8 cellular contexts compared by ENCODE assay signal in the genomic region with DNA sequence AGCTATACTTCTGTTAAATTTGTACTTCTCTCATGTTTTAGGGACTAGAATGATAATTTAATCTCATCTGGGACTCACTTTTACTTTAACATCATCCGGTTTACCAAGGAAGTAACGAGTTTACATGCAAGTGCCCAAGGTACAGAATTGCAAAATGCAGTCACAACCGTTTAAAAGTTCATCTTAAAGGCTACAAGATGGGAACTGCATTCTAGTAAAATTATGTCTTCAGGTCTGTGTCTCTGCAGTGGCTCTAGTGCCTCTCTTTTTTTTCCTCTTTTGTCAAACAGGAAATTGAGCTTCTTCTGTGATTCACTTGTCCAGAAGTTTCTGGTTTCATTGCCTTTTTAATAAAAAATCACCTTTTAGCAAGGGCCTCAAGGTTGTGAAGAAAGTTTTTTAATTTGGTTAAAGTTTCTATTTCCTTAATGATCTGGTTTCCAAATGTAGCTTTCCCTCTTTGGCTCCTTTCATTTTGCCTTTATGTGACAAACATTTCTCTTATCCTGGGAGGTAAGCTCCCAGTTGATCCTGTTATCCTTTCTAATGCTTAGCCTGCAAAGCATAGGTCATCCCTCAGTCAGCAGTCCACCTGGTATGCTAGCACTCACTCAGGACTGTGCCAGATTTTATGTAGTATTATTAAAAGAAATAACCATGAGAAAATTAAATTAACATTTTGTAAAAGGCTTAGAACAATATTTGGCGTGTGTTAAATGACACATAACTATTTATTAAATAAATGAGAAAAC. TPM values are rescaled to one million over a fixed set of nuclear protein-coding genes. Genes with fewer than 3 reads are reported as not detected.
DNase-seq lines count a peak whose midpoint lies in the region; ATAC-seq and TF ChIP-seq lines count a peak whose summit lies in the region.

No MANE protein-coding gene starts in this region.

- H3K4me3 Mint-ChIP-seq in CD4-positive, alpha-beta memory T cell = peak overlapping the region; percentile 88 to 98 (median 96)

- H3K4me1 ChIP-seq in CD4-positive, alpha-beta memory T cell (ENCODE audit: insufficient read depth, low read length) = peaks cover 59% of the 10 kb centered on the region
- H3K4me1 ChIP-seq in breast epithelium (no peaks in the 10 kb centered on the region), muscle layer of duodenum (ENCODE audit: control insufficient read depth in 1 of 2, insufficient read depth in 2 of 2, low read length in 2 of 2) (peaks cover 9 to 44% of the 10 kb centered on the region in 2 donors)

- H3K27me3 Mint-ChIP-seq in CD4-positive, alpha-beta memory T cell = no peaks in the 10 kb centered on the region

- CTCF ChIA-PET in CD4-positive, alpha-beta memory T cell (lab: Charles Lee; ENCODE audit: partially characterized antibody) = interaction anchor here (1.2 to 3.3 kb wide), 4 partner anchors 10 to 132 kb away, joined by 3 to 27 read pairs (median 7); a partner anchor contains a TSS

- no peaks in the 10 kb centered on the region for H3K9me3 ChIP-seq in CD4-positive, alpha-beta memory T cell (ENCODE audit: control insufficient read depth in 1 of 2, low read length in 2 of 2)
- H3K9me3 ChIP-seq in breast epithelium (no peaks in the 10 kb centered on the region), muscle layer of duodenum (ENCODE audit: control insufficient read depth in 1 of 2, low read length in 2 of 2) (no peaks in the 10 kb centered on the region)

- TF ChIP-seq CTCF in breast epithelium (IDR thresholded peaks at IDR 0.05) = no peak

- peaks cover 7 to 31% of the 10 kb centered on the region in 2 donors for H3K36me3 Mint-ChIP-seq in CD4-positive, alpha-beta memory T cell

- H3K27ac Mint-ChIP-seq in CD4-positive, alpha-beta memory T cell = peak overlapping the region; percentile 94 to 99 (median 98)

- no peaks in the 10 kb centered on the region for H3K27me3 ChIP-seq in CD4-positive, alpha-beta memory T cell (ENCODE audit: insufficient read depth, low read length)
- H3K27me3 ChIP-seq in breast epithelium = no peaks in the 10 kb centered on the region
- no peaks in the 10 kb centered on the region for H3K27me3 ChIP-seq in muscle layer of duodenum (ENCODE audit: low read depth, low read length)

- peaks cover 0 to 5% (median 0%) of the 10 kb centered on the region in 8 donors for H3K9me3 Mint-ChIP-seq in CD4-positive, alpha-beta memory T cell

- H3K4me3 ChIP-seq in CD4-positive, alpha-beta memory T cell (ENCODE audit: low read length in 2 of 2) = peak overlapping the region; percentile 62 to 94
- peak overlapping the region; percentile 82 to 94 (median 86) for H3K4me3 ChIP-seq in breast epithelium
- peak overlapping the region; percentile 63 to 95 for H3K4me3 ChIP-seq in muscle layer of duodenum (ENCODE audit: low read depth in 1 of 2, low read length in 2 of 2)

- no peaks in the 10 kb centered on the region for H3K36me3 ChIP-seq in CD4-positive, alpha-beta memory T cell (ENCODE audit: insufficient read depth, low read length)
- H3K36me3 ChIP-seq in breast epithelium (no peaks in the 10 kb centered on the region), muscle layer of duodenum (ENCODE audit: control insufficient read depth in 1 of 2, insufficient read depth in 2 of 2, low read length in 2 of 2) (peaks cover 0 to 15% of the 10 kb centered on the region in 2 donors)

- peak in 1 of 5 donors; percentile 28 for DNase-seq in CD4-positive, alpha-beta memory T cell
- DNase-seq in M059J (ENCODE audit: low read depth) (peak; percentile 24), breast epithelium (ENCODE audit: low spot score in 2 of 2) (no peak), UCSD-AML1 (lab: John Stamatoyannopoulos, UW; ENCODE audit: unreplicated experiment) (no peak), cortex of kidney (lab: John Stamatoyannopoulos, UW) (no peak), NCI-H510A (lab: John Stamatoyannopoulos, UW) (no peak)

- H3K4me1 Mint-ChIP-seq in CD4-positive, alpha-beta memory T cell = peaks cover 35 to 62% (median 46%) of the 10 kb centered on the region in 4 donors

- ATAC-seq in HG02938 (IDR thresholded peaks at IDR 0.05; ENCODE audit: unreplicated experiment) = no peak

- no peak for TF ChIP-seq POLR2A in breast epithelium (IDR thresholded peaks at IDR 0.05)

- POLR2A ChIA-PET in CD4-positive, alpha-beta memory T cell (lab: Charles Lee; ENCODE audit: partially characterized antibody) = interaction anchor here (0.6 to 7.3 kb wide), 21 partner anchors 9 to 1120 kb away, joined by 3 to 94 read pairs (median 11); a partner anchor contains a TSS

- intact Hi-C loops in CD4-positive, alpha-beta memory T cell (cut with micrococcal nuclease) = loop anchor here (1.0 to 5.0 kb wide), 5 partner anchors 7 to 1101 kb away; a partner anchor contains a TSS
- intact Hi-C loops in breast epithelium (cut with DNase I; ENCODE audit: low total_unique reads) = no loop called here

- H3K27ac ChIP-seq in CD4-positive, alpha-beta memory T cell (ENCODE audit: low read depth, low read length) = peak overlapping the region; percentile 93
- H3K27ac ChIP-seq in breast epithelium (peak overlapping the region; percentile 90 to 95), muscle layer of duodenum (ENCODE audit: low read length) (peak overlapping the region; percentile 73)

RNA-seq across cellular contexts. Expression of a gene that starts 2.4 kb away (rescaled TPM):
- total RNA-seq in CD4-positive, alpha-beta memory T cell = 100 to 1,000 TPM; 200 to 208 TPM
- polyA plus RNA-seq in CD4-positive, alpha-beta memory T cell = 10 to 100 TPM; 27.0 to 64.6 TPM
- 87.7 and 89.5 TPM in 2 replicates for total RNA-seq in M059J (2014; rRNA removed; shearing (Covaris generic))
- 100 to 1,000 TPM in 2 of 3 donors, 10 to 100 TPM in 1; 96.7 to 157 (median 133) TPM for total RNA-seq in breast epithelium
